25 cellular contexts compared by ENCODE assay signal in the genomic region with DNA sequence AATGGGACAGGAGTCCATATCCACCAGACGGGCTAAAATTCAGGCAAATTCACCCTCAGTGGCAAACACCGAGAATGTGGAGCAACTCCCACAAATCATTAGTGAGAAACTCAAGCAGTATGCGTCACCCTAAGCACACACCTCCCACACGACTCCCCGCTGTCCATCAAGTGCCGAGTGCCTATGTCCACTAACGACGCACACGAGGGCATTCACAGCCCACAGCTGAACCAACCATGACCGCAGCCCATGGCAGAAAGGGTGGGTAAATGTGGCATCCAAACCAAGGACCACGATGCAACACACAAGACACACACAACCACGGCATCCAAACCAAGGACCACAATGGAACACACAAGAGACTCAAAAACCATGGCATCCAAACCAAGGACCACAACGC.
"Had no signal": no experiment of that assay in that cellular context is flagged by ENCODE, and none has a peak within 500 bp of the region (broad histone marks: within the 10 kb centered on the region; RNA-seq: fewer than 3 reads in every experiment).

No MANE protein-coding gene starts in this region.

- H3K4me1 ChIP-seq: esophagus squamous epithelium, neural progenitor cell, psoas muscle, sigmoid colon, stomach, thyroid gland, uterus had no signal

- H3K36me3 ChIP-seq: neural progenitor cell, uterus had no signal

- DNase-seq: cerebellar nuclear complex; effector CD4-positive, alpha-beta T cell; endodermal cell; esophagus squamous epithelium; foreskin melanocyte; glutamatergic neuron; heart right ventricle; hippocampal formation; naive B cell; psoas muscle; right cardiac atrium; sigmoid colon; stimulated activated CD4-positive, alpha-beta T cell treated with anti-CD3 and anti-CD28 coated beads, Interleukin-2, amount 100 ng/mL, for 24 hours; stimulated activated CD4-positive, alpha-beta T cell treated with anti-CD3 and anti-CD28 coated beads, Interleukin-4, amount 100 ng/mL, for 24 hours; stimulated activated naive CD4-positive, alpha-beta T cell treated with Interleukin-2 at 50 U/mL for 16 hours; thyroid gland; uterus had no signal

- H2AFZ ChIP-seq: neural progenitor cell had no signal

- H3K4me3 ChIP-seq: dorsolateral prefrontal cortex, esophagus squamous epithelium, heart right ventricle, lung, mucosa of descending colon, neural progenitor cell, psoas muscle, sigmoid colon, stomach, thyroid gland, uterus had no signal

- H3K4me2 ChIP-seq: neural progenitor cell had no signal

- H3K9me3 ChIP-seq: esophagus squamous epithelium, mucosa of descending colon, stomach, thyroid gland, uterus had no signal

- ATAC-seq: heart right ventricle; mucosa of descending colon; psoas muscle; right cardiac atrium; stimulated activated effector memory CD8-positive, alpha-beta T cell treated with anti-CD3 and anti-CD28 coated beads, Interleukin-12 subunit alpha, Interleukin-12 subunit beta, amount 100 ng/mL, for 72 hours had no signal

- H3K27me3 ChIP-seq: dorsolateral prefrontal cortex, esophagus squamous epithelium, heart right ventricle, neural progenitor cell, sigmoid colon, stomach, thyroid gland, uterus had no signal

- H3K27ac ChIP-seq: dorsolateral prefrontal cortex, esophagus squamous epithelium, heart right ventricle, neural progenitor cell, psoas muscle, sigmoid colon, stomach, thyroid gland, uterus had no signal

- H3K9ac ChIP-seq: neural progenitor cell had no signal

- FAIRE-seq: colon, islet of Langerhans had no signal
